Comparison of ENCODE assay signal across 19 cellular contexts in genomic region chr12:49801141-49802063, GRCh38. TPM values are rescaled to one million over a fixed set of nuclear protein-coding genes. Genes with fewer than 3 reads are reported as not detected.
DNase-seq lines count a peak whose midpoint lies in the region; ATAC-seq and TF ChIP-seq lines count a peak whose summit lies in the region.
"Had no signal": no experiment of that assay in that cellular context is flagged by ENCODE, and none has a peak within 500 bp of the region (broad histone marks: within the 10 kb centered on the region; RNA-seq: fewer than 3 reads in every experiment).

No MANE protein-coding gene starts in this region.

- CTCF ChIA-PET in CD4-positive, alpha-beta memory T cell (lab: Charles Lee; ENCODE audit: partially characterized antibody): interaction anchor here (0.5 to 0.6 kb wide), 2 partner anchors 37 to 266 kb away, joined by 3 read pairs; no protein-coding TSS in a partner anchor

- no peak overlapping the region for H2BK120ac ChIP-seq in neuronal stem cell (ENCODE audit: low read depth, low read length)

- no peak overlapping the region for H4K91ac ChIP-seq in neuronal stem cell (ENCODE audit: low read depth, low read length, poor library complexity)

- peaks cover 90% of the 10 kb centered on the region for H3K36me3 ChIP-seq in left ventricle myocardium inferior
- peaks cover 43 to 94% of the 10 kb centered on the region in 2 donors for H3K36me3 ChIP-seq in neuronal stem cell (replicated peaks in 1 of 2; ENCODE audit: control insufficient read depth in 2 of 2, insufficient read depth in 2 of 2, low read length in 2 of 2)
- H3K36me3 ChIP-seq in CD4-positive, alpha-beta memory T cell (ENCODE audit: insufficient read depth, low read length): no peaks in the 10 kb centered on the region

- POLR2A ChIA-PET in CD4-positive, alpha-beta memory T cell (lab: Charles Lee; ENCODE audit: partially characterized antibody): interaction anchor here (2.6 kb wide), 1 partner anchor 60 kb away, joined by 7 read pairs; the partner anchor contains the start of gene TMBIM6

- H3K9me3 ChIP-seq in left ventricle myocardium inferior (replicated peaks) (no peaks in the 10 kb centered on the region), neuronal stem cell (replicated peaks in 1 of 2; ENCODE audit: control insufficient read depth in 2 of 2, insufficient read depth in 1 of 2, low read depth in 1 of 2, low read length in 2 of 2) (no peaks in the 10 kb centered on the region)
- H3K9me3 ChIP-seq in CD4-positive, alpha-beta memory T cell (ENCODE audit: control insufficient read depth in 1 of 2, low read length in 2 of 2): no peaks in the 10 kb centered on the region
- H3K9me3 ChIP-seq: BLaER1 treated with 17β-estradiol and CSF1 and Interleukin-3, amounts not matched to agents 10 nM and 100 nM had no signal

- DNase-seq in natural killer cell treated with Interleukin-12 subunit alpha and Interleukin-12 subunit beta and Interleukin-15 and Interleukin-18, amount 100 ng/mL, for 72 hours (ENCODE audit: low spot score): peak; percentile 53
- no peak for DNase-seq in natural killer cell
- DNase-seq in left ventricle myocardium inferior: no peak
- DNase-seq in neuronal stem cell (ENCODE audit: low spot score): no peak
- DNase-seq in NCI-H345 (lab: John Stamatoyannopoulos, UW): no peak
- DNase-seq in CD4-positive, alpha-beta memory T cell: no peak
- DNase-seq in D341Med (ENCODE audit: low spot score): no peak
- DNase-seq: 8988T, COR-L47, Karpas-422, MM.1S, NCI-H1930, NCI-H2171 treated with DMSO at 0.1 percent for 48 hours, NCI-H510A, NCI-H82, SHP77 treated with DMSO at 0.1 percent for 48 hours had no signal

- H3K4me1 ChIP-seq in left ventricle myocardium inferior (peaks cover 55% of the 10 kb centered on the region), neuronal stem cell (ENCODE audit: control insufficient read depth in 2 of 2, insufficient read depth in 1 of 2, low read depth in 1 of 2, low read length in 2 of 2) (peaks cover 0 to 4% of the 10 kb centered on the region in 2 donors)
- H3K4me1 ChIP-seq in CD4-positive, alpha-beta memory T cell (ENCODE audit: insufficient read depth, low read length): no peaks in the 10 kb centered on the region

- H3K4me3 ChIP-seq in left ventricle myocardium inferior: no peak overlapping the region
- H3K4me3 ChIP-seq in neuronal stem cell (ENCODE audit: low read length in 2 of 2): no peak overlapping the region
- no peak overlapping the region for H3K4me3 ChIP-seq in CD4-positive, alpha-beta memory T cell (ENCODE audit: low read length in 2 of 2)
- H3K4me3 ChIP-seq: BLaER1 treated with 17β-estradiol and CSF1 and Interleukin-3, amounts not matched to agents 10 nM and 100 nM had no signal

- intact Hi-C loops in natural killer cell (cut with micrococcal nuclease) (no loop called here), left ventricle myocardium inferior (cut with micrococcal nuclease) (no loop called here)
- intact Hi-C loops in CD4-positive, alpha-beta memory T cell (cut with micrococcal nuclease): no loop called here

- TF ChIP-seq CTCF in natural killer cell (IDR thresholded peaks at IDR 0.05): no peak
- TF ChIP-seq CTCF in left ventricle myocardium inferior (IDR thresholded peaks at IDR 0.05; ENCODE audit: borderline replicate concordance): no peak

- no peak overlapping the region for H2AFZ ChIP-seq in neuronal stem cell (ENCODE audit: low read length)

- H3K9ac ChIP-seq in neuronal stem cell (ENCODE audit: low read depth, low read length, poor library complexity): peak overlapping the region; percentile 51

- H2BK5ac ChIP-seq in neuronal stem cell (ENCODE audit: low read length): no peak overlapping the region

- ATAC-seq in natural killer cell treated with Interleukin-12 subunit alpha and Interleukin-12 subunit beta and Interleukin-15 and Interleukin-18, amount 100 ng/mL, for 72 hours: no peak
- ATAC-seq in natural killer cell (no peak), GM19035 (IDR thresholded peaks at IDR 0.05; ENCODE audit: unreplicated experiment) (no peak)
- ATAC-seq: Panc1 had no signal

- no peak overlapping the region for H3K27ac Mint-ChIP-seq in natural killer cell treated with Interleukin-12 subunit alpha and Interleukin-12 subunit beta and Interleukin-15 and Interleukin-18, amount 100 ng/mL, for 72 hours
- no peak overlapping the region for H3K27ac Mint-ChIP-seq in natural killer cell
- H3K27ac Mint-ChIP-seq in CD4-positive, alpha-beta memory T cell: peak overlapping the region in 1 of 7 donors; percentile 64

- H3K23ac ChIP-seq in neuronal stem cell (ENCODE audit: low read depth, low read length, poor library complexity): peak overlapping the region; percentile 57

- no peaks in the 10 kb centered on the region for H3K4me1 Mint-ChIP-seq in natural killer cell treated with Interleukin-12 subunit alpha and Interleukin-12 subunit beta and Interleukin-15 and Interleukin-18, amount 100 ng/mL, for 72 hours (ENCODE audit: low read depth in 2 of 2)
- H3K4me1 Mint-ChIP-seq in natural killer cell: no peaks in the 10 kb centered on the region
- H3K4me1 Mint-ChIP-seq in CD4-positive, alpha-beta memory T cell: peaks cover 0 to 1% (median 0%) of the 10 kb centered on the region in 4 donors

- peak overlapping the region; percentile 79 for H3K27ac ChIP-seq in left ventricle myocardium inferior (replicated peaks)
- H3K27ac ChIP-seq in neuronal stem cell (replicated peaks; ENCODE audit: low read length): no peak overlapping the region
- H3K27ac ChIP-seq in CD4-positive, alpha-beta memory T cell (ENCODE audit: low read depth, low read length): no peak overlapping the region

- H3K27me3 Mint-ChIP-seq in natural killer cell treated with Interleukin-12 subunit alpha and Interleukin-12 subunit beta and Interleukin-15 and Interleukin-18, amount 100 ng/mL, for 72 hours: no peaks in the 10 kb centered on the region
- no peaks in the 10 kb centered on the region for H3K27me3 Mint-ChIP-seq in natural killer cell (ENCODE audit: low read depth in 2 of 2)
- no peaks in the 10 kb centered on the region for H3K27me3 Mint-ChIP-seq in CD4-positive, alpha-beta memory T cell

- no peak overlapping the region for H2BK15ac ChIP-seq in neuronal stem cell (ENCODE audit: low read length)

- H3K36me3 Mint-ChIP-seq in natural killer cell treated with Interleukin-12 subunit alpha and Interleukin-12 subunit beta and Interleukin-15 and Interleukin-18, amount 100 ng/mL, for 72 hours: no peaks in the 10 kb centered on the region
- H3K36me3 Mint-ChIP-seq in natural killer cell: no peaks in the 10 kb centered on the region
- peaks cover 18 to 21% of the 10 kb centered on the region in 2 donors for H3K36me3 Mint-ChIP-seq in CD4-positive, alpha-beta memory T cell

- H3K27me3 ChIP-seq in left ventricle myocardium inferior (ENCODE audit: low read depth) (no peaks in the 10 kb centered on the region), neuronal stem cell (ENCODE audit: control insufficient read depth in 3 of 3, insufficient read depth in 3 of 3, low read depth in 1 of 3, low read length in 3 of 3) (no peaks in the 10 kb centered on the region)
- H3K27me3 ChIP-seq in CD4-positive, alpha-beta memory T cell (ENCODE audit: insufficient read depth, low read length): no peaks in the 10 kb centered on the region
- H3K27me3 ChIP-seq: BLaER1 treated with 17β-estradiol and CSF1 and Interleukin-3, amounts not matched to agents 10 nM and 100 nM had no signal

- H3K18ac ChIP-seq in neuronal stem cell (ENCODE audit: low read length): no peak overlapping the region

- no peak overlapping the region for H3K4me2 ChIP-seq in neuronal stem cell (ENCODE audit: insufficient read depth, low read length, poor library complexity, severe bottlenecking)

- no CpG with 5 or more reads among the region's 17 CpGs for WGBS in neuronal stem cell (ENCODE audit: extremely low coverage in 2 of 2, insufficient read length in 2 of 2, insufficient replicate concordance in 1 of 2), 2 donors

- H3K14ac ChIP-seq in neuronal stem cell (ENCODE audit: low read length): no peak overlapping the region

- peaks cover 3% of the 10 kb centered on the region for H3K79me1 ChIP-seq in neuronal stem cell (ENCODE audit: low read depth, low read length)

- H4K8ac ChIP-seq in neuronal stem cell (ENCODE audit: low read depth, low read length): no peak overlapping the region

- H2AK5ac ChIP-seq in neuronal stem cell (ENCODE audit: low read depth, low read length): no peak overlapping the region

- no peak overlapping the region for H2BK12ac ChIP-seq in neuronal stem cell (ENCODE audit: low read length)

- no peak overlapping the region for H3K4me3 Mint-ChIP-seq in natural killer cell treated with Interleukin-12 subunit alpha and Interleukin-12 subunit beta and Interleukin-15 and Interleukin-18, amount 100 ng/mL, for 72 hours
- H3K4me3 Mint-ChIP-seq in natural killer cell: no peak overlapping the region
- H3K4me3 Mint-ChIP-seq in CD4-positive, alpha-beta memory T cell: no peak overlapping the region

- H3K9me3 Mint-ChIP-seq in natural killer cell treated with Interleukin-12 subunit alpha and Interleukin-12 subunit beta and Interleukin-15 and Interleukin-18, amount 100 ng/mL, for 72 hours: no peaks in the 10 kb centered on the region
- no peaks in the 10 kb centered on the region for H3K9me3 Mint-ChIP-seq in natural killer cell
- H3K9me3 Mint-ChIP-seq in CD4-positive, alpha-beta memory T cell: peaks cover 0 to 5% (median 0%) of the 10 kb centered on the region in 8 donors

- H3K4ac ChIP-seq in neuronal stem cell (ENCODE audit: low read length): no peak overlapping the region

RNA-seq across cellular contexts. Expression of gene NCKAP5L, which starts 26.8 kb away (rescaled TPM):
- total RNA-seq in natural killer cell treated with Interleukin-12 subunit alpha and Interleukin-12 subunit beta and Interleukin-15 and Interleukin-18, amount 100 ng/mL, for 72 hours: 1 to 10 TPM; 1.9 to 4.4 TPM
- total RNA-seq in natural killer cell (10 to 100 TPM; 16.7 to 19.3 (median 16.8) TPM), left ventricle myocardium inferior (25.5 TPM)
- 12.5 TPM for polyA plus RNA-seq in neuronal stem cell (2013, experiment 1 of 2)
- 13.0 TPM for polyA plus RNA-seq in neuronal stem cell (2013, experiment 2 of 2)
- 10 to 100 TPM; 10.4 to 11.2 TPM for total RNA-seq in CD4-positive, alpha-beta memory T cell
- 1 to 10 TPM in 1 of 2 donors, under 1 TPM in 1; 0.20 to 3.5 TPM for polyA plus RNA-seq in CD4-positive, alpha-beta memory T cell

RNA-seq across cellular contexts. Expression of gene BCDIN3D, which starts 41.5 kb away (rescaled TPM):
- 1 to 10 TPM; 5.9 to 6.8 TPM for total RNA-seq in natural killer cell treated with Interleukin-12 subunit alpha and Interleukin-12 subunit beta and Interleukin-15 and Interleukin-18, amount 100 ng/mL, for 72 hours
- total RNA-seq in natural killer cell: 1 to 10 TPM; 4.0 to 6.0 (median 4.4) TPM
- total RNA-seq in left ventricle myocardium inferior: 2.9 TPM
- 5.6 TPM for polyA plus RNA-seq in neuronal stem cell (2013, experiment 1 of 2)
- polyA plus RNA-seq in neuronal stem cell (2013, experiment 2 of 2): 6.0 TPM
- total RNA-seq in CD4-positive, alpha-beta memory T cell: 10 to 100 TPM; 16.0 to 17.5 TPM
- 1 to 10 TPM; 5.3 to 7.7 TPM for polyA plus RNA-seq in CD4-positive, alpha-beta memory T cell
